In genomic region chr16:86530251-86531192, GRCh38 we compare ENCODE assay signal across 13 cellular contexts. TPM values are rescaled to one million over a fixed set of nuclear protein-coding genes. Genes with fewer than 3 reads are reported as not detected.
"Had no signal": no experiment of that assay in that cellular context is flagged by ENCODE, and none has a peak within 500 bp of the region (broad histone marks: within the 10 kb centered on the region; RNA-seq: fewer than 3 reads in every experiment).

No MANE protein-coding gene starts in this region.

- H3K27me3 Mint-ChIP-seq: activated CD8-positive, alpha-beta memory T cell treated with anti-CD3 and anti-CD28 coated beads, Interleukin-2, amount 10 ng/mL, durations not matched to agents 7 days and 5 days; activated naive CD8-positive, alpha-beta T cell treated with anti-CD3 and anti-CD28 coated beads for 36 hours; activated T-cell treated with anti-CD3 and anti-CD28 coated beads, Interleukin-2, amount 50 U/mL, for 24 hours; natural killer cell treated with Interleukin-12 subunit alpha and Interleukin-12 subunit beta and Interleukin-15 and Interleukin-18, amount 100 ng/mL, for 72 hours; stimulated activated naive CD8-positive, alpha-beta T cell treated with anti-CD3 and anti-CD28 coated beads, Interleukin-15, amount 100 ng/mL, for 72 hours had no signal

- H3K4me1 ChIP-seq: colonic mucosa, tibial artery had no signal

- H3K4me3 Mint-ChIP-seq: activated CD8-positive, alpha-beta memory T cell treated with anti-CD3 and anti-CD28 coated beads, Interleukin-2, amount 10 ng/mL, durations not matched to agents 7 days and 5 days; activated naive CD8-positive, alpha-beta T cell treated with anti-CD3 and anti-CD28 coated beads for 36 hours; activated T-cell treated with anti-CD3 and anti-CD28 coated beads, Interleukin-2, amount 50 U/mL, for 24 hours; natural killer cell treated with Interleukin-12 subunit alpha and Interleukin-12 subunit beta and Interleukin-15 and Interleukin-18, amount 100 ng/mL, for 72 hours; stimulated activated naive CD8-positive, alpha-beta T cell treated with anti-CD3 and anti-CD28 coated beads, Interleukin-15, amount 100 ng/mL, for 72 hours had no signal

- H3K27ac Mint-ChIP-seq: activated CD8-positive, alpha-beta memory T cell treated with anti-CD3 and anti-CD28 coated beads, Interleukin-2, amount 10 ng/mL, durations not matched to agents 7 days and 5 days; activated naive CD8-positive, alpha-beta T cell treated with anti-CD3 and anti-CD28 coated beads for 36 hours; activated T-cell treated with anti-CD3 and anti-CD28 coated beads, Interleukin-2, amount 50 U/mL, for 24 hours; natural killer cell treated with Interleukin-12 subunit alpha and Interleukin-12 subunit beta and Interleukin-15 and Interleukin-18, amount 100 ng/mL, for 72 hours had no signal

- H3K4me3 ChIP-seq: colonic mucosa, tibial artery had no signal

- H3K27ac ChIP-seq: colonic mucosa, tibial artery had no signal

- H3K9me3 ChIP-seq: colonic mucosa had no signal

- ATAC-seq: activated CD8-positive, alpha-beta memory T cell treated with anti-CD3 and anti-CD28 coated beads, Interleukin-2, amount 10 ng/mL, durations not matched to agents 7 days and 5 days; natural killer cell treated with Interleukin-12 subunit alpha and Interleukin-12 subunit beta and Interleukin-15 and Interleukin-18, amount 100 ng/mL, for 72 hours; stimulated activated naive CD8-positive, alpha-beta T cell treated with anti-CD3 and anti-CD28 coated beads, Interleukin-15, amount 100 ng/mL, for 72 hours had no signal

- DNase-seq: activated CD4-positive, alpha-beta T cell treated with anti-CD3 and anti-CD28 coated beads, Interleukin-2, amount 50 U/mL, for 4 hours; activated CD8-positive, alpha-beta memory T cell treated with anti-CD3 and anti-CD28 coated beads, Interleukin-2, amount 10 ng/mL, durations not matched to agents 7 days and 5 days; activated effector memory CD4-positive, alpha-beta T cell treated with Interleukin-2 at 50 U/mL for 16 hours; activated naive CD8-positive, alpha-beta T cell treated with anti-CD3 and anti-CD28 coated beads for 36 hours; activated T-cell treated with anti-CD3 and anti-CD28 coated beads, Interleukin-2, amount 50 U/mL, for 24 hours; effector CD8-positive, alpha-beta T cell; mammary epithelial cell; stimulated activated CD4-positive, alpha-beta T cell treated with anti-CD3 and anti-CD28 coated beads, Interleukin-4, amount 100 ng/mL, for 24 hours; stimulated activated naive CD8-positive, alpha-beta T cell treated with anti-CD3 and anti-CD28 coated beads, Interleukin-15, amount 100 ng/mL, for 72 hours; T-helper 2 cell had no signal

- H3K27me3 ChIP-seq: colonic mucosa, tibial artery had no signal

- H3K4me1 Mint-ChIP-seq: activated CD8-positive, alpha-beta memory T cell treated with anti-CD3 and anti-CD28 coated beads, Interleukin-2, amount 10 ng/mL, durations not matched to agents 7 days and 5 days; activated naive CD8-positive, alpha-beta T cell treated with anti-CD3 and anti-CD28 coated beads for 36 hours; stimulated activated naive CD8-positive, alpha-beta T cell treated with anti-CD3 and anti-CD28 coated beads, Interleukin-15, amount 100 ng/mL, for 72 hours had no signal

- H3K36me3 ChIP-seq: colonic mucosa had no signal

- H3K9me3 Mint-ChIP-seq: activated naive CD8-positive, alpha-beta T cell treated with anti-CD3 and anti-CD28 coated beads for 36 hours; natural killer cell treated with Interleukin-12 subunit alpha and Interleukin-12 subunit beta and Interleukin-15 and Interleukin-18, amount 100 ng/mL, for 72 hours; stimulated activated naive CD8-positive, alpha-beta T cell treated with anti-CD3 and anti-CD28 coated beads, Interleukin-15, amount 100 ng/mL, for 72 hours had no signal

- H3K36me3 Mint-ChIP-seq: natural killer cell treated with Interleukin-12 subunit alpha and Interleukin-12 subunit beta and Interleukin-15 and Interleukin-18, amount 100 ng/mL, for 72 hours had no signal

RNA-seq across cellular contexts. Expression of gene FOXF1, which starts 20.2 kb away (rescaled TPM):
- total RNA-seq: activated CD8-positive, alpha-beta memory T cell treated with anti-CD3 and anti-CD28 coated beads, Interleukin-2, amount 10 ng/mL, durations not matched to agents 7 days and 5 days; activated naive CD8-positive, alpha-beta T cell treated with anti-CD3 and anti-CD28 coated beads for 36 hours; mammary epithelial cell; natural killer cell treated with Interleukin-12 subunit alpha and Interleukin-12 subunit beta and Interleukin-15 and Interleukin-18, amount 100 ng/mL, for 72 hours had no signal

RNA-seq across cellular contexts. Expression of gene FOXC2, which starts 36.1 kb away (rescaled TPM):
- total RNA-seq: activated CD8-positive, alpha-beta memory T cell treated with anti-CD3 and anti-CD28 coated beads, Interleukin-2, amount 10 ng/mL, durations not matched to agents 7 days and 5 days; activated naive CD8-positive, alpha-beta T cell treated with anti-CD3 and anti-CD28 coated beads for 36 hours; natural killer cell treated with Interleukin-12 subunit alpha and Interleukin-12 subunit beta and Interleukin-15 and Interleukin-18, amount 100 ng/mL, for 72 hours had no signal

RNA-seq across cellular contexts. Expression of gene FOXL1, which starts 47.8 kb away (rescaled TPM):
- total RNA-seq: activated CD8-positive, alpha-beta memory T cell treated with anti-CD3 and anti-CD28 coated beads, Interleukin-2, amount 10 ng/mL, durations not matched to agents 7 days and 5 days; activated naive CD8-positive, alpha-beta T cell treated with anti-CD3 and anti-CD28 coated beads for 36 hours; natural killer cell treated with Interleukin-12 subunit alpha and Interleukin-12 subunit beta and Interleukin-15 and Interleukin-18, amount 100 ng/mL, for 72 hours had no signal
